ENCODE assay signal across 19 cellular contexts in genomic region chr6:118548136-118548535, GRCh38. TPM values are rescaled to one million over a fixed set of nuclear protein-coding genes. Genes with fewer than 3 reads are reported as not detected.
DNase-seq lines count a peak whose midpoint lies in the region; ATAC-seq and TF ChIP-seq lines count a peak whose summit lies in the region.
"Had no signal": no experiment of that assay in that cellular context is flagged by ENCODE, and none has a peak within 500 bp of the region (broad histone marks: within the 10 kb centered on the region; RNA-seq: fewer than 3 reads in every experiment).

PLN (plus strand) TSS chr6:118548296; CDS start chr6:118558922, 10,626 bp downstream.

- intact Hi-C loops in mucosa of descending colon (cut with DNase I, micrococcal nuclease), result no loop called here

- H3K4me3 ChIP-seq in coronary artery, result peak within 1 kb of the TSS; percentile 71
- H3K4me3 ChIP-seq in mucosa of descending colon, result no peak within 1 kb of the TSS
- H3K4me3 ChIP-seq in stomach smooth muscle (ENCODE audit: low read length in 2 of 2), result peak within 1 kb of the TSS; percentile 67 to 71

- TF ChIP-seq CTCF in coronary artery (IDR thresholded peaks at IDR 0.05), result no peak
- TF ChIP-seq CTCF in mucosa of descending colon (IDR thresholded peaks at IDR 0.05), result no peak

- peak within 1 kb of the TSS; percentile 76 to 81 for H3K27ac ChIP-seq in coronary artery
- peak within 1 kb of the TSS; percentile 61 for H3K27ac ChIP-seq in stomach smooth muscle (ENCODE audit: low read length)
- H3K27ac ChIP-seq: parathyroid adenoma had no signal

- H3K36me3 ChIP-seq in mucosa of descending colon (ENCODE audit: low read depth) (no peaks in the 10 kb centered on the region), stomach smooth muscle (ENCODE audit: control insufficient read depth in 2 of 2, insufficient read depth in 2 of 2, low read length in 2 of 2) (no peaks in the 10 kb centered on the region)
- H3K36me3 ChIP-seq: BE2C had no signal

- ATAC-seq in mucosa of descending colon (no peak), GM19467 (IDR thresholded peaks at IDR 0.05; ENCODE audit: unreplicated experiment) (no peak), GM19324 (IDR thresholded peaks at IDR 0.05; ENCODE audit: low FRiP score, unreplicated experiment) (no peak)

- peak within 1 kb of the TSS; percentile 55 to 67 for H3K9ac ChIP-seq in stomach smooth muscle (ENCODE audit: low read length in 2 of 2)
- H3K9ac ChIP-seq: parathyroid adenoma had no signal

- DNase-seq in M059J (ENCODE audit: low read depth) (peak; percentile 5), coronary artery (ENCODE audit: low spot score) (no peak), mucosa of descending colon (no peak), AG08396 (ENCODE audit: low spot score) (no peak), germinal center (ENCODE audit: low spot score) (no peak)
- DNase-seq: activated naive CD4-positive, alpha-beta T cell; BE2C; DMS79; effector memory CD4-positive, alpha-beta T cell; immature natural killer cell; MM.1S; NCI-H2029 treated with DMSO at 0.1 percent for 48 hours; trophoblast cell had no signal

- H3K9me3 ChIP-seq in mucosa of descending colon (no peaks in the 10 kb centered on the region), stomach smooth muscle (ENCODE audit: control insufficient read depth in 2 of 2, low read length in 2 of 2) (no peaks in the 10 kb centered on the region)
- H3K9me3 ChIP-seq: BE2C had no signal

- H3K4me1 ChIP-seq in mucosa of descending colon (ENCODE audit: low read depth) (no peaks in the 10 kb centered on the region), stomach smooth muscle (ENCODE audit: control insufficient read depth, insufficient read depth, low read length) (no peaks in the 10 kb centered on the region)
- H3K4me1 ChIP-seq: BE2C, parathyroid adenoma had no signal

- no peaks in the 10 kb centered on the region for H3K27me3 ChIP-seq in stomach smooth muscle (ENCODE audit: control insufficient read depth in 1 of 2, insufficient read depth in 2 of 2, low read length in 2 of 2)
- H3K27me3 ChIP-seq: BE2C had no signal

RNA-seq across cellular contexts. Expression of gene PLN, which starts in this region (rescaled TPM):
- 0.05 TPM in 2 replicates for total RNA-seq in M059J (2014; rRNA removed; shearing (Covaris generic))
- 100 to 1,000 TPM in 1 of 3 donors, 10 to 100 TPM in 1, 1 to 10 TPM in 1; 4.2 to 145 (median 19.5) TPM for total RNA-seq in mucosa of descending colon
- total RNA-seq: H1, HT1080 had no signal

Comparison
In these comparisons a context has a peak if more than half of its experiments do, and no peak if none do; other contexts are left out.
1. Peak in DNase-seq in M059J; RNA of the gene not detected or under 1 TPM.